21 cellular contexts compared by ENCODE assay signal in the genomic region with DNA sequence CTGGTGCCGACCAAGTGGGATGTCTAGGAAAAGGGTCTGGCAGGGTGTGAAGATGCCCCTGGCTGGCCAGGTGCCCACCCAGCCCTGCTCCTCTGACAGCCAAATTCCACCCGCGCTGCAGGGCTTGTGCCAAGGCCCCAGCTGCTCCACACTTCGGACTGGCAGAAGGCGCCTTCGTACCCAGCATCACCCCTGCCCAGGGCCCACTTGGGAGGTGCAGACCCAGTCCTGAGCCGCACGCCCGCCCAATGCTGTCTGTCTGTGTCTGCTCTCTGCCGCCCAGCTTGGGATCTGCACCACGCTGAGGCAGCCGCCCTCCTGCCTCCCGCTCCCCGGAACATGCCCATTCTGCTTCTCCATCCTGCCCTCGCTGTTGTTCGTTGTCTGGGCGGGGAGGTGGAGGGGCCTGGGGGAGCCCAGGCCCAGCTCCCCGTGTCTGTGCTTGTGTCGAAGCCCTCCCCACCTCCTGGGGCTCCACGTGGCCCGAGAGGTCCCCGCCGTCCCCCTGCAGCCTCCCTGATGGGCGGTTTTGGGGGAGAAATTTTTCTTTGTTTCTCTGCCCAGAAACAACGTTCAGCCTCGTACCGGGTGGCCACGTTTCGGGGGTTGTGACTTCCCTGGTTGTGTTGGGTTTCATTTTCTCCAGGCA. TPM values are rescaled to one million over a fixed set of nuclear protein-coding genes. Genes with fewer than 3 reads are reported as not detected.
DNase-seq lines count a peak whose midpoint lies in the region; ATAC-seq, FAIRE-seq and TF ChIP-seq lines count a peak whose summit lies in the region.
"Had no signal": no experiment of that assay in that cellular context is flagged by ENCODE, and none has a peak within 500 bp of the region (broad histone marks: within the 10 kb centered on the region; RNA-seq: fewer than 3 reads in every experiment).

No MANE protein-coding gene starts in this region.

- ATAC-seq in natural killer cell treated with Interleukin-12 subunit alpha and Interleukin-12 subunit beta and Interleukin-15 and Interleukin-18, amount 100 ng/mL, for 72 hours, result no peak
- ATAC-seq in natural killer cell (no peak), GM21447 (IDR thresholded peaks at IDR 0.05; ENCODE audit: unreplicated experiment) (no peak), HG03342 (IDR thresholded peaks at IDR 0.05; ENCODE audit: unreplicated experiment) (no peak)
- ATAC-seq: activated naive CD4-positive, alpha-beta T cell treated with anti-CD3 and anti-CD28 coated beads, Interleukin-2, amount 50 U/mL, for 72 hours; body of pancreas; GM12878 had no signal

- H3K27ac Mint-ChIP-seq in natural killer cell treated with Interleukin-12 subunit alpha and Interleukin-12 subunit beta and Interleukin-15 and Interleukin-18, amount 100 ng/mL, for 72 hours, result peak overlapping the region in 1 of 2 donors; percentile 44
- H3K27ac Mint-ChIP-seq in natural killer cell (peak overlapping the region in 1 of 2 donors; percentile 48), endothelial cell (ENCODE audit: unreplicated experiment) (peak overlapping the region; percentile 9), neural crest cell (ENCODE audit: unreplicated experiment) (peak overlapping the region; percentile 98)
- H3K27ac Mint-ChIP-seq: activated naive CD4-positive, alpha-beta T cell treated with anti-CD3 and anti-CD28 coated beads, Interleukin-2, amount 50 U/mL, for 72 hours had no signal

- H3K4me1 Mint-ChIP-seq in natural killer cell treated with Interleukin-12 subunit alpha and Interleukin-12 subunit beta and Interleukin-15 and Interleukin-18, amount 100 ng/mL, for 72 hours (ENCODE audit: low read depth in 2 of 2), result peaks cover 0 to 21% of the 10 kb centered on the region in 2 donors
- H3K4me1 Mint-ChIP-seq in natural killer cell (peaks cover 5 to 30% of the 10 kb centered on the region in 2 donors), endothelial cell (ENCODE audit: unreplicated experiment) (peaks cover 4% of the 10 kb centered on the region), neural crest cell (peaks cover 9% of the 10 kb centered on the region)

- DNase-seq in natural killer cell treated with Interleukin-12 subunit alpha and Interleukin-12 subunit beta and Interleukin-15 and Interleukin-18, amount 100 ng/mL, for 72 hours (ENCODE audit: low spot score), result no peak
- DNase-seq in natural killer cell, result no peak
- DNase-seq in endothelial cell (ENCODE audit: low spot score), result no peak
- DNase-seq in neural crest cell (ENCODE audit: low read depth, low spot score), result no peak
- no peak for DNase-seq in urothelium cell line (ENCODE audit: low spot score)
- no peak for DNase-seq in DMS79 treated with DMSO at 0.1 percent for 48 hours (lab: John Stamatoyannopoulos, UW)
- DNase-seq: activated CD4-positive, alpha-beta T cell treated with anti-CD3 and anti-CD28 coated beads, Interleukin-2, amount 50 U/mL, for 1 hour; activated T-cell treated with anti-CD3 and anti-CD28 coated beads for 4 hours; body of pancreas; COR-L47; esophagus squamous epithelium; mesendoderm; NCI-H2029 treated with DMSO at 0.1 percent for 48 hours; NCI-H524 treated with DMSO at 0.1 percent for 48 hours; stimulated activated CD4-positive, alpha-beta T cell treated with anti-CD3 and anti-CD28 coated beads, Interleukin-4, amount 100 ng/mL, for 1 hour; tibial artery had no signal

- intact Hi-C loops in natural killer cell (cut with micrococcal nuclease), result no loop called here

- no peaks in the 10 kb centered on the region for H3K9me3 Mint-ChIP-seq in natural killer cell treated with Interleukin-12 subunit alpha and Interleukin-12 subunit beta and Interleukin-15 and Interleukin-18, amount 100 ng/mL, for 72 hours
- no peaks in the 10 kb centered on the region for H3K9me3 Mint-ChIP-seq in natural killer cell
- H3K9me3 Mint-ChIP-seq in endothelial cell (ENCODE audit: unreplicated experiment), result no peaks in the 10 kb centered on the region
- no peaks in the 10 kb centered on the region for H3K9me3 Mint-ChIP-seq in neural crest cell
- H3K9me3 Mint-ChIP-seq: activated naive CD4-positive, alpha-beta T cell treated with anti-CD3 and anti-CD28 coated beads, Interleukin-2, amount 50 U/mL, for 72 hours had no signal

- TF ChIP-seq CTCF in natural killer cell (IDR thresholded peaks at IDR 0.05) (no peak), endothelial cell (IDR thresholded peaks at IDR 0.05; ENCODE audit: unreplicated experiment) (no peak), neural crest cell (conservative IDR thresholded peaks at IDR 0.05) (no peak)

- H3K36me3 Mint-ChIP-seq in natural killer cell treated with Interleukin-12 subunit alpha and Interleukin-12 subunit beta and Interleukin-15 and Interleukin-18, amount 100 ng/mL, for 72 hours, result peaks cover 6% of the 10 kb centered on the region
- H3K36me3 Mint-ChIP-seq in natural killer cell, result no peaks in the 10 kb centered on the region
- H3K36me3 Mint-ChIP-seq in endothelial cell (ENCODE audit: low read depth, unreplicated experiment), result peaks cover 25% of the 10 kb centered on the region
- H3K36me3 Mint-ChIP-seq in neural crest cell (ENCODE audit: low read depth), result peaks cover 6% of the 10 kb centered on the region

- no peaks in the 10 kb centered on the region for H3K27me3 Mint-ChIP-seq in natural killer cell treated with Interleukin-12 subunit alpha and Interleukin-12 subunit beta and Interleukin-15 and Interleukin-18, amount 100 ng/mL, for 72 hours
- no peaks in the 10 kb centered on the region for H3K27me3 Mint-ChIP-seq in natural killer cell (ENCODE audit: low read depth in 2 of 2)
- H3K27me3 Mint-ChIP-seq in endothelial cell (ENCODE audit: unreplicated experiment), result peaks cover 31% of the 10 kb centered on the region
- no peaks in the 10 kb centered on the region for H3K27me3 Mint-ChIP-seq in neural crest cell (ENCODE audit: low read depth)

- peak overlapping the region; percentile 41 for H3K4me3 Mint-ChIP-seq in natural killer cell treated with Interleukin-12 subunit alpha and Interleukin-12 subunit beta and Interleukin-15 and Interleukin-18, amount 100 ng/mL, for 72 hours
- no peak overlapping the region for H3K4me3 Mint-ChIP-seq in natural killer cell
- peak overlapping the region; percentile 65 for H3K4me3 Mint-ChIP-seq in endothelial cell (ENCODE audit: unreplicated experiment)
- peak overlapping the region; percentile 47 for H3K4me3 Mint-ChIP-seq in neural crest cell

- peak; percentile 13 for FAIRE-seq in urothelium cell line (lab: Jason Lieb, UNC)
- FAIRE-seq: G401.6, GM12878 had no signal

RNA-seq across cellular contexts. Expression of a gene that starts 36.9 kb away (rescaled TPM):
- total RNA-seq in natural killer cell treated with Interleukin-12 subunit alpha and Interleukin-12 subunit beta and Interleukin-15 and Interleukin-18, amount 100 ng/mL, for 72 hours, result 100 to 1,000 TPM; 266 to 391 TPM
- total RNA-seq in natural killer cell (10 to 100 TPM; 59.5 to 99.1 (median 66.3) TPM), endothelial cell (ENCODE audit: unreplicated experiment) (21.9 TPM), neural crest cell (74.2 and 76.8 TPM in 2 replicates)
